In genomic region chr6:161101517-161101916, GRCh38 we compare ENCODE assay signal across 12 cellular contexts.
A peak's percentile ranks its signal among the peaks of the same experiment; 100 is the strongest.
DNase-seq lines count a peak whose midpoint lies in the region; ATAC-seq, FAIRE-seq and TF ChIP-seq lines count a peak whose summit lies in the region.
"Had no signal": no experiment of that assay in that cellular context is flagged by ENCODE, and none has a peak within 500 bp of the region (broad histone marks: within the 10 kb centered on the region; RNA-seq: fewer than 3 reads in every experiment).

No MANE protein-coding gene starts in this region.

- intact Hi-C loops in HCT116 (cut with micrococcal nuclease) = loop anchor here (2.0 to 10.0 kb wide), 2 partner anchors 269 to 367 kb away; no protein-coding TSS in a partner anchor
- intact Hi-C loops in K562 (cut with micrococcal nuclease) = loop anchor here (1.0 to 5.0 kb wide), 4 partner anchors 109 to 349 kb away; partner anchors contain the start of gene MAP3K4

- no peaks in the 10 kb centered on the region for H3K36me3 ChIP-seq in BE2C
- H3K36me3 ChIP-seq in HCT116 (ENCODE audit: control insufficient read depth in 1 of 2, insufficient read depth in 2 of 2, low read length in 2 of 2) = peaks cover 7 to 27% of the 10 kb centered on the region in 2 experiments; a peak in 2 of 4 replicates
- H3K36me3 ChIP-seq in K562 (ENCODE audit: control insufficient read depth, insufficient read depth, low read length) = peaks cover 89% of the 10 kb centered on the region

- no peak for TF ChIP-seq POLR2A in HCT116 (IDR thresholded peaks at IDR 0.05; ENCODE audit: borderline replicate concordance, extremely low read depth, insufficient read depth, insufficient read length)
- no peak for TF ChIP-seq POLR2A in K562 (conservative IDR thresholded peaks at IDR 0.05)

- no peak for TF ChIP-seq EP300 in K562 (IDR thresholded peaks at IDR 0.05; ENCODE audit: low read length)

- H3K4me2 ChIP-seq in HCT116 (ENCODE audit: low read length) (no peak overlapping the region), K562 (ENCODE audit: insufficient read depth, low read length) (no peak overlapping the region)

- H3K9me3 ChIP-seq in BE2C (no peaks in the 10 kb centered on the region), HCT116 (ENCODE audit: control insufficient read depth in 1 of 2, insufficient read depth in 1 of 2, low read depth in 1 of 2, low read length in 2 of 2) (no peaks in the 10 kb centered on the region), K562 (replicated peaks; ENCODE audit: control insufficient read depth, insufficient read depth, low read depth, low read length) (no peaks in the 10 kb centered on the region)

- no peaks in the 10 kb centered on the region for H3K9me1 ChIP-seq in K562 (ENCODE audit: control insufficient read depth, insufficient read depth, low read length)

- in situ Hi-C loops in K562 (cut with MboI) = no loop called here

- FAIRE-seq in K562 (lab: Jason Lieb, UNC) = no peak

- H4K20me1 ChIP-seq in HCT116 (ENCODE audit: insufficient read depth) (no peaks in the 10 kb centered on the region), K562 (replicated peaks; ENCODE audit: control insufficient read depth, insufficient read depth, low read length) (no peaks in the 10 kb centered on the region)

- H3K9ac ChIP-seq in HCT116 (ENCODE audit: low read length) (no peak overlapping the region), K562 (ENCODE audit: insufficient read depth in 1 of 2, low read depth in 2 of 2, low read length in 2 of 2) (no peak overlapping the region)

- 89% methylated on average over 7 of the region's 7 CpGs for WGBS in K562 (ENCODE audit: insufficient coverage, low coverage, missing lambda C conversion rate)

- H3K4me3 ChIP-seq in BE2C (ENCODE audit: low read depth, low read length) = no peak overlapping the region
- H3K4me3 ChIP-seq in HCT116 (replicated peaks in 1 of 2; ENCODE audit: low read depth in 1 of 2, low read length in 2 of 2) = no peak overlapping the region
- no peak overlapping the region for H3K4me3 ChIP-seq in K562

- no peak overlapping the region for H3K27ac ChIP-seq in HCT116 (ENCODE audit: low read depth, low read length)
- H3K27ac ChIP-seq in K562 (ENCODE audit: extremely low read depth, low read depth, low read length) = no peak overlapping the region

- H3K27me3 ChIP-seq in BE2C = no peaks in the 10 kb centered on the region
- H3K27me3 ChIP-seq in HCT116 (ENCODE audit: insufficient read depth, low read length) = no peaks in the 10 kb centered on the region
- no peaks in the 10 kb centered on the region for H3K27me3 ChIP-seq in K562 (ENCODE audit: control insufficient read depth in 2 of 2, insufficient read depth in 2 of 2, low read length in 2 of 2)

- CTCF ChIA-PET in HCT116 (lab: Charles Lee) = interaction anchor here (0.9 to 2.5 kb wide), 2 partner anchors 269 to 351 kb away, joined by 3 to 13 read pairs; no protein-coding TSS in a partner anchor
- CTCF ChIA-PET in K562 (lab: Yijun Ruan, JAX; ENCODE audit: low intra/inter-chr PET ratio) = interaction anchor here (0.7 to 1.9 kb wide), 5 partner anchors 269 to 593 kb away, joined by 3 to 6 read pairs (median 4); no protein-coding TSS in a partner anchor

- TF ChIP-seq RAD21 in HCT116 (IDR thresholded peaks at IDR 0.05; ENCODE audit: low read depth) (peak; percentile 51), K562 (CRISPR knock-in tag; conservative IDR thresholded peaks at IDR 0.05 in 1 of 2, IDR thresholded peaks at IDR 0.05 in 1 of 2) (peak; percentile 45 to 65)

- POLR2A ChIA-PET in HCT116 (lab: Charles Lee) (no interaction called here), K562 (lab: Yijun Ruan, JAX) (interaction anchor here (0.5 to 1.9 kb wide), 5 partner anchors 33 to 272 kb away, joined by 3 to 6 read pairs (median 4); no protein-coding TSS in a partner anchor)

- H3K9me2 ChIP-seq in HCT116 (ENCODE audit: insufficient read depth) = no peaks in the 10 kb centered on the region

- no TSS peak for BruUV-seq in HCT116 (replicated peaks; lab: Mats Ljungman, UMichigan)
- BruUV-seq in K562 (replicated peaks; lab: Mats Ljungman, UMichigan) = no TSS peak

- no peaks in the 10 kb centered on the region for H3K79me2 ChIP-seq in HCT116 (ENCODE audit: insufficient read depth, low read length)
- no peaks in the 10 kb centered on the region for H3K79me2 ChIP-seq in K562 (ENCODE audit: control insufficient read depth, insufficient read depth, low read length)

- RAD21 ChIA-PET in HCT116 (lab: Charles Lee; ENCODE audit: low non-redundant PET in 1 of 2, low total read pairs in 2 of 2, uncharacterized antibody in 2 of 2, unreplicated experiment in 2 of 2) = no interaction called here

- H3K4me1 ChIP-seq in BE2C (no peaks in the 10 kb centered on the region), HCT116 (ENCODE audit: control insufficient read depth in 1 of 2, insufficient read depth in 2 of 2, low read length in 2 of 2) (no peaks in the 10 kb centered on the region), K562 (replicated peaks in 1 of 2; ENCODE audit: control insufficient read depth in 2 of 2, insufficient read depth in 2 of 2, low read length in 2 of 2) (0 out of 5 replicates have a peak, but pooled peaks cover 0 to 3% of the 10 kb centered on the region in 2 experiments)

- H2AFZ ChIP-seq in HCT116 (ENCODE audit: low read depth, low read length, poor library complexity, severe bottlenecking) (no peak overlapping the region), K562 (ENCODE audit: low read depth, low read length) (no peak overlapping the region)

- peak; percentile 59; the same call in 1 of the 2 replicates for ATAC-seq in HCT116
- peak; percentile 80 for ATAC-seq in K562
- ATAC-seq: left cardiac atrium had no signal

- peak; percentile 41 for DNase-seq in BE2C
- no peak for DNase-seq in HCT116 (ENCODE audit: low read depth, low spot score)
- DNase-seq in K562 (ENCODE audit: extremely low read depth in 1 of 4, low spot score in 3 of 4) = peak in 1 of 4 experiments; percentile 32
- DNase-seq in medulla oblongata (ENCODE audit: extremely low spot score) = peak; percentile 61
- no peak for DNase-seq in effector CD4-positive, alpha-beta T cell
- no peak for DNase-seq in NCI-H2029 (lab: John Stamatoyannopoulos, UW)
- no peak for DNase-seq in NCI-H2171 treated with DMSO at 0.1 percent for 48 hours (lab: John Stamatoyannopoulos, UW)
- no peak for DNase-seq in stimulated activated naive CD4-positive, alpha-beta T cell (lab: John Stamatoyannopoulos, UW)
- DNase-seq: activated CD4-positive, alpha-beta T cell treated with anti-CD3 and anti-CD28 coated beads for 1 hour; activated naive CD4-positive, alpha-beta T cell treated with anti-CD3 and anti-CD28 coated beads, Interleukin-2, amount 10 ng/mL, durations not matched to agents 7 days and 5 days; left cardiac atrium; small intestine had no signal

- TF ChIP-seq CTCF in BE2C (IDR thresholded peaks at IDR 0.05; ENCODE audit: low read depth, low read length) = peak; percentile 68
- TF ChIP-seq CTCF in HCT116 (IDR thresholded peaks at IDR 0.05 in 2 of 3, conservative IDR thresholded peaks at IDR 0.05 in 1 of 3; ENCODE audit: borderline replicate concordance in 1 of 3, insufficient read depth in 1 of 3, low read depth in 2 of 3, low read length in 2 of 3) = peak; percentile 14 to 40 (median 36); a peak in 4 of 6 replicates
- TF ChIP-seq CTCF in K562 (IDR thresholded peaks at IDR 0.05 in 2 of 3, conservative IDR thresholded peaks at IDR 0.05 in 1 of 3; ENCODE audit: insufficient read depth in 2 of 3, low read depth in 1 of 3, low read length in 3 of 3) = peak; percentile 52 to 64 (median 62)

TF ChIP-seq in HCT116, 20 proteins besides CTCF, POLR2A, EP300 and RAD21:
- TF ChIP-seq JUND (IDR thresholded peaks at IDR 0.05) (no peak), SIN3A (IDR thresholded peaks at IDR 0.05; ENCODE audit: low read depth) (no peak), ELF1 (IDR thresholded peaks at IDR 0.05; ENCODE audit: borderline replicate concordance, low read depth) (no peak), TCF7L2 (IDR thresholded peaks at IDR 0.05; ENCODE audit: borderline replicate concordance, extremely low read depth, insufficient read depth, insufficient read length) (no peak), ZNF274 (IDR thresholded peaks at IDR 0.05; ENCODE audit: low read depth, low read length) (no peak), POLR2AphosphoS5 (IDR thresholded peaks at IDR 0.05; ENCODE audit: low read depth, low read length) (no peak), ZFX (IDR thresholded peaks at IDR 0.05) (no peak)

TF ChIP-seq in K562, 482 proteins besides CTCF, POLR2A, EP300 and RAD21 (continues in another document):
- TF ChIP-seq DEAF1 (CRISPR knock-in tag; IDR thresholded peaks at IDR 0.05) = 0 out of 2 replicates have a peak, but pooled peaks have one; percentile 24

Comparison
In these comparisons a context has a peak if more than half of its experiments do, and no peak if none do; other contexts are left out.
1. DNase-seq: peak in BE2C (single experiment) and medulla oblongata (single experiment); none in HCT116 (single experiment), effector CD4-positive, alpha-beta T cell (single experiment), NCI-H2029 (single experiment), NCI-H2171 treated with DMSO at 0.1 percent for 48 hours (single experiment) and stimulated activated naive CD4-positive, alpha-beta T cell (0 of 6).
2. Peak in every context shown above with its lines, with median percentiles within 50 percentile points of each other: CTCF ChIP-seq.